ENCODE assay signal across 8 cellular contexts in genomic region chr1:213987422-213987875, GRCh38. TPM values are rescaled to one million over a fixed set of nuclear protein-coding genes. Genes with fewer than 3 reads are reported as not detected.
DNase-seq lines count a peak whose midpoint lies in the region; ATAC-seq and TF ChIP-seq lines count a peak whose summit lies in the region.

No MANE protein-coding gene starts in this region.

- peak overlapping the region; percentile 72 for H3K4me3 ChIP-seq in psoas muscle

- ATAC-seq in HG02885 (IDR thresholded peaks at IDR 0.05; ENCODE audit: poor library complexity, unreplicated experiment) (peak; percentile 55), SK-N-SH treated with all-trans-retinoic acid at 6 μM for 48 hours (peak; percentile 68), foreskin keratinocyte (peak; percentile 19), psoas muscle (peak; percentile 51 to 64 (median 53)), HG02970 (IDR thresholded peaks at IDR 0.05; ENCODE audit: low FRiP score, unreplicated experiment) (no peak), GM21529 (IDR thresholded peaks at IDR 0.05; ENCODE audit: unreplicated experiment) (no peak)

- H3K4me1 ChIP-seq in foreskin keratinocyte = no peaks in the 10 kb centered on the region
- peaks cover 16% of the 10 kb centered on the region for H3K4me1 ChIP-seq in psoas muscle

- peaks cover 75% of the 10 kb centered on the region for H3K27me3 ChIP-seq in foreskin keratinocyte
- peaks cover 0 to 50% (median 4%) of the 10 kb centered on the region in 3 donors for H3K27me3 ChIP-seq in psoas muscle (ENCODE audit: insufficient read depth in 3 of 3, low read length in 2 of 3)

- TF ChIP-seq CTCF in foreskin keratinocyte (conservative IDR thresholded peaks at IDR 0.05) = no peak
- no peak for TF ChIP-seq CTCF in psoas muscle (IDR thresholded peaks at IDR 0.05)

- 1% methylated on average over 28 to 32 of the region's 32 CpGs for WGBS in psoas muscle, 3 donors

- H3K9me3 ChIP-seq in psoas muscle = no peaks in the 10 kb centered on the region

- H3K27ac ChIP-seq in foreskin keratinocyte = no peak overlapping the region
- H3K27ac ChIP-seq in psoas muscle = peak overlapping the region; percentile 85

- DNase-seq in NCI-H2029 (lab: John Stamatoyannopoulos, UW) (peak; percentile 71), NCI-H2029 treated with DMSO at 0.1 percent for 48 hours (lab: John Stamatoyannopoulos, UW) (no peak), foreskin keratinocyte (peak in 1 of 2 donors; percentile 16), psoas muscle (peak in 1 of 2 donors; percentile 54)

- H3K36me3 ChIP-seq in psoas muscle (ENCODE audit: insufficient read depth in 1 of 2, low read depth in 1 of 2) = no peaks in the 10 kb centered on the region

- intact Hi-C loops in psoas muscle (cut with DNase I) = loop anchor here (5.0 to 10.0 kb wide), 4 partner anchors 40 to 743 kb away; no protein-coding TSS in a partner anchor

TF ChIP-seq in SK-N-SH treated with all-trans-retinoic acid at 6 μM for 48 hours, 23 proteins besides CTCF, POLR2A, EP300 and RAD21:
- no peak for TF ChIP-seq ZFP30 (CRISPR knock-in tag; IDR thresholded peaks at IDR 0.05)
- no peak for TF ChIP-seq ZNF565 (CRISPR knock-in tag; conservative IDR thresholded peaks at IDR 0.05; ENCODE audit: low read depth)
- no peak for TF ChIP-seq PPARA (CRISPR knock-in tag; IDR thresholded peaks at IDR 0.05; ENCODE audit: borderline replicate concordance)
- no peak for TF ChIP-seq POU6F1 (CRISPR knock-in tag; IDR thresholded peaks at IDR 0.05; ENCODE audit: borderline replicate concordance, low read depth)
- no peak for TF ChIP-seq ZFP3 (CRISPR knock-in tag; IDR thresholded peaks at IDR 0.05)
- TF ChIP-seq TOX (CRISPR knock-in tag; IDR thresholded peaks at IDR 0.05; ENCODE audit: borderline replicate concordance) = no peak
- no peak for TF ChIP-seq SNAI2 (CRISPR knock-in tag; IDR thresholded peaks at IDR 0.05)
- no peak for TF ChIP-seq CREB5 (CRISPR knock-in tag; IDR thresholded peaks at IDR 0.05; ENCODE audit: low read depth)
- TF ChIP-seq ESRRG (CRISPR knock-in tag; IDR thresholded peaks at IDR 0.05) = no peak
- TF ChIP-seq CSRNP3 (CRISPR knock-in tag; IDR thresholded peaks at IDR 0.05) = no peak
- TF ChIP-seq CSDC2 (CRISPR knock-in tag; IDR thresholded peaks at IDR 0.05) = no peak
- no peak for TF ChIP-seq TSHZ2 (CRISPR knock-in tag; IDR thresholded peaks at IDR 0.05)
- no peak for TF ChIP-seq TCF4 (CRISPR knock-in tag; IDR thresholded peaks at IDR 0.05; ENCODE audit: borderline replicate concordance)

RNA-seq across cellular contexts. Expression of gene PROX1, which starts 0.3 kb away (rescaled TPM):
- total RNA-seq in foreskin keratinocyte (0.21 and 0.31 TPM in 2 replicates), psoas muscle (10 to 100 TPM in 3 of 4 donors, 1 to 10 TPM in 1; 8.3 to 20.6 (median 18.3) TPM)
- polyA plus RNA-seq in foreskin keratinocyte (0.02 TPM in 2 replicates), psoas muscle (1 to 10 TPM in 1 of 3 donors, under 1 TPM in 2; 0.40 to 1.7 (median 0.93) TPM)

Comparison
In these comparisons a context has a peak if more than half of its experiments do, and no peak if none do; other contexts are left out.
1. ATAC-seq: peak in HG02885 (single experiment), SK-N-SH treated with all-trans-retinoic acid at 6 μM for 48 hours (single experiment), foreskin keratinocyte (single experiment) and psoas muscle (4 of 4); none in HG02970 (single experiment) and GM21529 (single experiment).